1 cellular context compared by ENCODE assay signal in the genomic region with DNA sequence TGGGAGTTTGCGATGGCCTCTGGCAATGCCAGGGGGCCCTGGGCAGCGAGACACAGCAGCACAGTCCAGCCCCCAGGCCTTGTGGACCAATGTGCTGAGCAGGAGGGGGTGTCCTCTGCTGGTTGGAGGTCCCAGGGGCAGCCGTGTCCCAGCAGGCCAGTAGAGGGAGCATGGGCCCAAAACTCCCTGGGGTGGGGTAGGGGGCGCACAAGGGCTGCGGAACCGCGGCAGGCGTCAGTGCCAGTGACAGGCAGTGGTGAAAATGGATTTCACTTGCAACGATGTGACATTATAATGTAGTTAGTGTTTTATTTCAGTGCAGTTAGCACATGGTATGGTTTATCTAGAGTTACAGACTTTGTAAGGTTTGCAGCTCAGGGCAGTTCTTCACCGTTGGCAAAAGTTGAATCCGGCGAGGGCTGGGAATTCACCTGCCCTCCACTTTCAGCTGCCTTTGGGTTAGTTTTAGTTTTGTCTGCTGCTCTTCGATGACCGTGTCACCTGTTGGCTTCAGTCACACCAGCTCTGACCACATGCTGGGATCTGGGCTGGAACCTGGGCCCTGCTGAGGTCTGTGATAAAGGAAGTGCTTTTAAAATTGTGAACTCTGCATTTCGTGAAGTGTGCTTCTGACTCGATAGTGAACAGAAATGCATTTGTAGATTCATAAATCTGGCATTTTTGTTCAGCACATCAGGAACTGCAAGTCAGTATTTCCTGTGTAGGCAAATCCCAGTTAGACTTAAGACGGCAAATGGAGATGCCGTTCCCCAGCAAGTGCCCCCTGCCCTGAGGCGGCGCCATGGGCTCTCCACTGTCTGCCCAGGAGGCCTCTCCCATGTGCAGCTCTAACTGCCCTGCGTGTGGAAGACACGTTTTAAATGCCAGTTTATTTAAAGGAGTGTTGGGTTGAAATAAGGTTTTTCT.
A peak's percentile ranks its signal among the peaks of the same experiment; 100 is the strongest.
TF ChIP-seq lines count a peak whose summit lies in the region.

No MANE protein-coding gene starts in this region.

TF ChIP-seq in HepG2, 621 proteins besides CTCF, POLR2A, EP300 and RAD21 (continued from another document and continues in another):
- TF ChIP-seq, protein P1, sequence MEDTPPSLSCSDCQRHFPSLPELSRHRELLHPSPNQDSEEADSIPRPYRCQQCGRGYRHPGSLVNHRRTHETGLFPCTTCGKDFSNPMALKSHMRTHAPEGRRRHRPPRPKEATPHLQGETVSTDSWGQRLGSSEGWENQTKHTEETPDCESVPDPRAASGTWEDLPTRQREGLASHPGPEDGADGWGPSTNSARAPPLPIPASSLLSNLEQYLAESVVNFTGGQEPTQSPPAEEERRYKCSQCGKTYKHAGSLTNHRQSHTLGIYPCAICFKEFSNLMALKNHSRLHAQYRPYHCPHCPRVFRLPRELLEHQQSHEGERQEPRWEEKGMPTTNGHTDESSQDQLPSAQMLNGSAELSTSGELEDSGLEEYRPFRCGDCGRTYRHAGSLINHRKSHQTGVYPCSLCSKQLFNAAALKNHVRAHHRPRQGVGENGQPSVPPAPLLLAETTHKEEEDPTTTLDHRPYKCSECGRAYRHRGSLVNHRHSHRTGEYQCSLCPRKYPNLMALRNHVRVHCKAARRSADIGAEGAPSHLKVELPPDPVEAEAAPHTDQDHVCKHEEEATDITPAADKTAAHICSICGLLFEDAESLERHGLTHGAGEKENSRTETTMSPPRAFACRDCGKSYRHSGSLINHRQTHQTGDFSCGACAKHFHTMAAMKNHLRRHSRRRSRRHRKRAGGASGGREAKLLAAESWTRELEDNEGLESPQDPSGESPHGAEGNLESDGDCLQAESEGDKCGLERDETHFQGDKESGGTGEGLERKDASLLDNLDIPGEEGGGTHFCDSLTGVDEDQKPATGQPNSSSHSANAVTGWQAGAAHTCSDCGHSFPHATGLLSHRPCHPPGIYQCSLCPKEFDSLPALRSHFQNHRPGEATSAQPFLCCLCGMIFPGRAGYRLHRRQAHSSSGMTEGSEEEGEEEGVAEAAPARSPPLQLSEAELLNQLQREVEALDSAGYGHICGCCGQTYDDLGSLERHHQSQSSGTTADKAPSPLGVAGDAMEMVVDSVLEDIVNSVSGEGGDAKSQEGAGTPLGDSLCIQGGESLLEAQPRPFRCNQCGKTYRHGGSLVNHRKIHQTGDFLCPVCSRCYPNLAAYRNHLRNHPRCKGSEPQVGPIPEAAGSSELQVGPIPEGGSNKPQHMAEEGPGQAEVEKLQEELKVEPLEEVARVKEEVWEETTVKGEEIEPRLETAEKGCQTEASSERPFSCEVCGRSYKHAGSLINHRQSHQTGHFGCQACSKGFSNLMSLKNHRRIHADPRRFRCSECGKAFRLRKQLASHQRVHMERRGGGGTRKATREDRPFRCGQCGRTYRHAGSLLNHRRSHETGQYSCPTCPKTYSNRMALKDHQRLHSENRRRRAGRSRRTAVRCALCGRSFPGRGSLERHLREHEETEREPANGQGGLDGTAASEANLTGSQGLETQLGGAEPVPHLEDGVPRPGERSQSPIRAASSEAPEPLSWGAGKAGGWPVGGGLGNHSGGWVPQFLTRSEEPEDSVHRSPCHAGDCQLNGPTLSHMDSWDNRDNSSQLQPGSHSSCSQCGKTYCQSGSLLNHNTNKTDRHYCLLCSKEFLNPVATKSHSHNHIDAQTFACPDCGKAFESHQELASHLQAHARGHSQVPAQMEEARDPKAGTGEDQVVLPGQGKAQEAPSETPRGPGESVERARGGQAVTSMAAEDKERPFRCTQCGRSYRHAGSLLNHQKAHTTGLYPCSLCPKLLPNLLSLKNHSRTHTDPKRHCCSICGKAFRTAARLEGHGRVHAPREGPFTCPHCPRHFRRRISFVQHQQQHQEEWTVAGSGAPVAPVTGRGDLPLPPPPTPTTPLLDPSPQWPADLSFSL (CRISPR knock-in tag; IDR thresholded peaks at IDR 0.05), result no peak
- TF ChIP-seq, protein P2, sequence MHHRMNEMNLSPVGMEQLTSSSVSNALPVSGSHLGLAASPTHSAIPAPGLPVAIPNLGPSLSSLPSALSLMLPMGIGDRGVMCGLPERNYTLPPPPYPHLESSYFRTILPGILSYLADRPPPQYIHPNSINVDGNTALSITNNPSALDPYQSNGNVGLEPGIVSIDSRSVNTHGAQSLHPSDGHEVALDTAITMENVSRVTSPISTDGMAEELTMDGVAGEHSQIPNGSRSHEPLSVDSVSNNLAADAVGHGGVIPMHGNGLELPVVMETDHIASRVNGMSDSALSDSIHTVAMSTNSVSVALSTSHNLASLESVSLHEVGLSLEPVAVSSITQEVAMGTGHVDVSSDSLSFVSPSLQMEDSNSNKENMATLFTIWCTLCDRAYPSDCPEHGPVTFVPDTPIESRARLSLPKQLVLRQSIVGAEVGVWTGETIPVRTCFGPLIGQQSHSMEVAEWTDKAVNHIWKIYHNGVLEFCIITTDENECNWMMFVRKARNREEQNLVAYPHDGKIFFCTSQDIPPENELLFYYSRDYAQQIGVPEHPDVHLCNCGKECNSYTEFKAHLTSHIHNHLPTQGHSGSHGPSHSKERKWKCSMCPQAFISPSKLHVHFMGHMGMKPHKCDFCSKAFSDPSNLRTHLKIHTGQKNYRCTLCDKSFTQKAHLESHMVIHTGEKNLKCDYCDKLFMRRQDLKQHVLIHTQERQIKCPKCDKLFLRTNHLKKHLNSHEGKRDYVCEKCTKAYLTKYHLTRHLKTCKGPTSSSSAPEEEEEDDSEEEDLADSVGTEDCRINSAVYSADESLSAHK (CRISPR knock-in tag; IDR thresholded peaks at IDR 0.05; ENCODE audit: borderline replicate concordance), result no peak
- TF ChIP-seq ZNF674 (CRISPR knock-in tag; IDR thresholded peaks at IDR 0.05; ENCODE audit: low read depth) (no peak), SETDB1 (CRISPR knock-in tag; IDR thresholded peaks at IDR 0.05; ENCODE audit: borderline replicate concordance) (no peak), ZFP82 (CRISPR knock-in tag; IDR thresholded peaks at IDR 0.05; ENCODE audit: borderline replicate concordance) (no peak), ZNF468 (CRISPR knock-in tag; IDR thresholded peaks at IDR 0.05) (no peak), RFXAP (CRISPR knock-in tag; IDR thresholded peaks at IDR 0.05; ENCODE audit: borderline replicate concordance) (peak; percentile 57; the same call in 1 of the 2 replicates), SMC3 (IDR thresholded peaks at IDR 0.05; ENCODE audit: low read length) (peak; percentile 79; the same call in 1 of the 2 replicates), ZKSCAN1 (IDR thresholded peaks at IDR 0.05; ENCODE audit: low read length) (no peak), U2AF2 (IDR thresholded peaks at IDR 0.05; ENCODE audit: low read depth, low read length) (no peak), ZFP36L2 (CRISPR knock-in tag; IDR thresholded peaks at IDR 0.05) (no peak), ZBTB20 (CRISPR knock-in tag; IDR thresholded peaks at IDR 0.05; ENCODE audit: borderline replicate concordance, low read depth) (no peak; the same call in 1 of the 2 replicates), ZNF333 (CRISPR knock-in tag; IDR thresholded peaks at IDR 0.05; ENCODE audit: borderline replicate concordance) (0 out of 2 replicates have a peak, but pooled peaks have one; percentile 43), HES4 (CRISPR knock-in tag; IDR thresholded peaks at IDR 0.05; ENCODE audit: borderline replicate concordance) (no peak), ZSCAN9 (CRISPR knock-in tag; IDR thresholded peaks at IDR 0.05; ENCODE audit: borderline replicate concordance) (peak; percentile 46; the same call in 1 of the 2 replicates), SRY (CRISPR knock-in tag; IDR thresholded peaks at IDR 0.05) (no peak), ZSCAN31 (CRISPR knock-in tag; IDR thresholded peaks at IDR 0.05; ENCODE audit: low read depth) (peak; percentile 67; the same call in 1 of the 2 replicates), SYNCRIP (IDR thresholded peaks at IDR 0.05; ENCODE audit: insufficient read depth, low read depth, low read length) (no peak), ZBTB8A (CRISPR knock-in tag; IDR thresholded peaks at IDR 0.05; ENCODE audit: borderline replicate concordance, low read depth) (no peak), ZNF775 (CRISPR knock-in tag; IDR thresholded peaks at IDR 0.05; ENCODE audit: borderline replicate concordance) (no peak), ELF1 (CRISPR knock-in tag; IDR thresholded peaks at IDR 0.05) (no peak), ZNF264 (CRISPR knock-in tag; IDR thresholded peaks at IDR 0.05) (peak; percentile 83), ZNF501 (CRISPR knock-in tag; IDR thresholded peaks at IDR 0.05) (peak; percentile 84), NR3C1 (CRISPR knock-in tag; IDR thresholded peaks at IDR 0.05) (no peak), TCF7 (IDR thresholded peaks at IDR 0.05; ENCODE audit: low read depth) (no peak), THYN1 (CRISPR knock-in tag; IDR thresholded peaks at IDR 0.05; ENCODE audit: borderline replicate concordance, low read depth) (no peak), PAF1 (CRISPR knock-in tag; IDR thresholded peaks at IDR 0.05) (peak; percentile 88), ZFP1 (CRISPR knock-in tag; IDR thresholded peaks at IDR 0.05) (0 out of 2 replicates have a peak, but pooled peaks have one; percentile 25), ZC3H4 (CRISPR knock-in tag; IDR thresholded peaks at IDR 0.05; ENCODE audit: borderline replicate concordance) (0 out of 2 replicates have a peak, but pooled peaks have one; percentile 25), IKZF4 (CRISPR knock-in tag; IDR thresholded peaks at IDR 0.05; ENCODE audit: borderline replicate concordance, low read depth, not compliant biosample characterization) (peak; percentile 70)
- TF ChIP-seq, protein P3, sequence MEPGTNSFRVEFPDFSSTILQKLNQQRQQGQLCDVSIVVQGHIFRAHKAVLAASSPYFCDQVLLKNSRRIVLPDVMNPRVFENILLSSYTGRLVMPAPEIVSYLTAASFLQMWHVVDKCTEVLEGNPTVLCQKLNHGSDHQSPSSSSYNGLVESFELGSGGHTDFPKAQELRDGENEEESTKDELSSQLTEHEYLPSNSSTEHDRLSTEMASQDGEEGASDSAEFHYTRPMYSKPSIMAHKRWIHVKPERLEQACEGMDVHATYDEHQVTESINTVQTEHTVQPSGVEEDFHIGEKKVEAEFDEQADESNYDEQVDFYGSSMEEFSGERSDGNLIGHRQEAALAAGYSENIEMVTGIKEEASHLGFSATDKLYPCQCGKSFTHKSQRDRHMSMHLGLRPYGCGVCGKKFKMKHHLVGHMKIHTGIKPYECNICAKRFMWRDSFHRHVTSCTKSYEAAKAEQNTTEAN (CRISPR knock-in tag; conservative IDR thresholded peaks at IDR 0.05), result no peak
- TF ChIP-seq, protein P4, sequence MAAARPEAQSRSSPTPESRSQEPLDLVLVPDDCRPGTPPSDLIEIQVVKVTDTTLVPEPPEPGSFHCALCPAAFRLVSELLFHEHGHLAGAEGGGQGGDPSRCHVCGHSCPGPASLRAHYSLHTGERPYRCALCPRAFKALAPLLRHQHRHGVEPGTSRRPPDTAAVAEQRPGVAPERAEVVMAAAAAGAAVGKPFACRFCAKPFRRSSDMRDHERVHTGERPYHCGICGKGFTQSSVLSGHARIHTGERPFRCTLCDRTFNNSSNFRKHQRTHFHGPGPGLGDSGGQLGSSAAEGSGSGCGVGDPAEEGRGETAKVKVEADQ (CRISPR knock-in tag; IDR thresholded peaks at IDR 0.05; ENCODE audit: borderline replicate concordance), result no peak
- TF ChIP-seq, protein P5, sequence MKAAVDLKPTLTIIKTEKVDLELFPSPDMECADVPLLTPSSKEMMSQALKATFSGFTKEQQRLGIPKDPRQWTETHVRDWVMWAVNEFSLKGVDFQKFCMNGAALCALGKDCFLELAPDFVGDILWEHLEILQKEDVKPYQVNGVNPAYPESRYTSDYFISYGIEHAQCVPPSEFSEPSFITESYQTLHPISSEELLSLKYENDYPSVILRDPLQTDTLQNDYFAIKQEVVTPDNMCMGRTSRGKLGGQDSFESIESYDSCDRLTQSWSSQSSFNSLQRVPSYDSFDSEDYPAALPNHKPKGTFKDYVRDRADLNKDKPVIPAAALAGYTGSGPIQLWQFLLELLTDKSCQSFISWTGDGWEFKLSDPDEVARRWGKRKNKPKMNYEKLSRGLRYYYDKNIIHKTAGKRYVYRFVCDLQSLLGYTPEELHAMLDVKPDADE (CRISPR knock-in tag; IDR thresholded peaks at IDR 0.05), result no peak; the same call in 1 of the 2 replicates
- TF ChIP-seq, protein P6, sequence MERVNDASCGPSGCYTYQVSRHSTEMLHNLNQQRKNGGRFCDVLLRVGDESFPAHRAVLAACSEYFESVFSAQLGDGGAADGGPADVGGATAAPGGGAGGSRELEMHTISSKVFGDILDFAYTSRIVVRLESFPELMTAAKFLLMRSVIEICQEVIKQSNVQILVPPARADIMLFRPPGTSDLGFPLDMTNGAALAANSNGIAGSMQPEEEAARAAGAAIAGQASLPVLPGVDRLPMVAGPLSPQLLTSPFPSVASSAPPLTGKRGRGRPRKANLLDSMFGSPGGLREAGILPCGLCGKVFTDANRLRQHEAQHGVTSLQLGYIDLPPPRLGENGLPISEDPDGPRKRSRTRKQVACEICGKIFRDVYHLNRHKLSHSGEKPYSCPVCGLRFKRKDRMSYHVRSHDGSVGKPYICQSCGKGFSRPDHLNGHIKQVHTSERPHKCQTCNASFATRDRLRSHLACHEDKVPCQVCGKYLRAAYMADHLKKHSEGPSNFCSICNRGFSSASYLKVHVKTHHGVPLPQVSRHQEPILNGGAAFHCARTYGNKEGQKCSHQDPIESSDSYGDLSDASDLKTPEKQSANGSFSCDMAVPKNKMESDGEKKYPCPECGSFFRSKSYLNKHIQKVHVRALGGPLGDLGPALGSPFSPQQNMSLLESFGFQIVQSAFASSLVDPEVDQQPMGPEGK (CRISPR knock-in tag; IDR thresholded peaks at IDR 0.05), result peak; percentile 99
- TF ChIP-seq, protein P7, sequence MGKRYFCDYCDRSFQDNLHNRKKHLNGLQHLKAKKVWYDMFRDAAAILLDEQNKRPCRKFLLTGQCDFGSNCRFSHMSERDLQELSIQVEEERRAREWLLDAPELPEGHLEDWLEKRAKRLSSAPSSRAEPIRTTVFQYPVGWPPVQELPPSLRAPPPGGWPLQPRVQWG (CRISPR knock-in tag; IDR thresholded peaks at IDR 0.05; ENCODE audit: borderline replicate concordance, low read depth), result no peak
- TF ChIP-seq, protein P8, sequence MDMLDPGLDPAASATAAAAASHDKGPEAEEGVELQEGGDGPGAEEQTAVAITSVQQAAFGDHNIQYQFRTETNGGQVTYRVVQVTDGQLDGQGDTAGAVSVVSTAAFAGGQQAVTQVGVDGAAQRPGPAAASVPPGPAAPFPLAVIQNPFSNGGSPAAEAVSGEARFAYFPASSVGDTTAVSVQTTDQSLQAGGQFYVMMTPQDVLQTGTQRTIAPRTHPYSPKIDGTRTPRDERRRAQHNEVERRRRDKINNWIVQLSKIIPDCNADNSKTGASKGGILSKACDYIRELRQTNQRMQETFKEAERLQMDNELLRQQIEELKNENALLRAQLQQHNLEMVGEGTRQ (IDR thresholded peaks at IDR 0.05; ENCODE audit: low read depth, low read length), result no peak
- TF ChIP-seq, protein P8 (CRISPR knock-in tag; IDR thresholded peaks at IDR 0.05; ENCODE audit: borderline replicate concordance), result no peak
